11 cellular contexts compared by ENCODE assay signal in genomic region chr20:31612271-31612640, GRCh38. TPM values are rescaled to one million over a fixed set of nuclear protein-coding genes. Genes with fewer than 3 reads are reported as not detected.
A peak's percentile ranks its signal among the peaks of the same experiment; 100 is the strongest.
DNase-seq lines count a peak whose midpoint lies in the region; ATAC-seq and TF ChIP-seq lines count a peak whose summit lies in the region.
"Not testable (repeated sequence)": the region's sequence is repeated elsewhere in the genome, so short reads cannot be mapped to it uniquely, and the experiment has no call there.
"Had no signal": no experiment of that assay in that cellular context is flagged by ENCODE, and none has a peak within 500 bp of the region (broad histone marks: within the 10 kb centered on the region; RNA-seq: fewer than 3 reads in every experiment).

No MANE protein-coding gene starts in this region.

- not testable (repeated sequence) for H3K27ac ChIP-seq in Karpas-422 (ENCODE audit: low read length)
- H3K27ac ChIP-seq in RWPE1 (peak overlapping the region; percentile 52), duodenal mucosa (ENCODE audit: low read depth, low read length) (peak overlapping the region; percentile 42), heart right ventricle (peak overlapping the region in 8 of 10 donors; percentile 4 to 99 (median 48)), mucosa of rectum (ENCODE audit: low read depth in 2 of 2, low read length in 2 of 2) (peak overlapping the region; percentile 78 to 98), stomach (peak overlapping the region; percentile 2 to 96 (median 94))

- CTCF ChIA-PET in Calu3 (lab: Charles Lee), result interaction anchor here (0.7 to 7.9 kb wide), 18 partner anchors 8 to 127 kb away, joined by 3 to 1048 read pairs (median 8); partner anchors contain the start of genes BCL2L1, ID1 and TPX2
- CTCF ChIA-PET in RWPE1 (lab: Yijun Ruan, JAX), result interaction anchor here (0.6 to 7.8 kb wide), 40 partner anchors 8 to 223 kb away, joined by 3 to 656 read pairs (median 7); partner anchors contain the start of genes BCL2L1, DEFB123 and ID1

- not testable (repeated sequence) for ATAC-seq in heart right ventricle

- H3K27me3 Mint-ChIP-seq in Calu3 (ENCODE audit: unreplicated experiment), result not testable (repeated sequence)

- not testable (repeated sequence) for H3K9me2 ChIP-seq in Karpas-422 (replicated peaks; ENCODE audit: insufficient read depth, low read length)

- H3K9me3 Mint-ChIP-seq in Calu3 (ENCODE audit: low read depth, unreplicated experiment), result not testable (repeated sequence)

- H3K4me1 Mint-ChIP-seq in Calu3 (ENCODE audit: low read depth, unreplicated experiment), result peaks cover 36% of the 10 kb centered on the region

- H2AFZ ChIP-seq in Karpas-422 (ENCODE audit: low read length), result not testable (repeated sequence)

- not testable (repeated sequence) for TF ChIP-seq POLR2A in stomach (IDR thresholded peaks at IDR 0.05)

- H3K36me3 ChIP-seq in Karpas-422 (ENCODE audit: insufficient read depth, low read length); duodenal mucosa (ENCODE audit: control insufficient read depth in 1 of 2, insufficient read depth in 2 of 2, low read length in 2 of 2); heart right ventricle; mucosa of rectum (ENCODE audit: control insufficient read depth in 2 of 2, insufficient read depth in 2 of 2, low read length in 2 of 2); stomach: not testable (repeated sequence)

- TF ChIP-seq EP300 in stomach (IDR thresholded peaks at IDR 0.05), result not testable (repeated sequence)

- H3K27me3 ChIP-seq in Karpas-422 (ENCODE audit: low read length); duodenal mucosa (ENCODE audit: control insufficient read depth in 1 of 2, insufficient read depth in 2 of 2, low read length in 2 of 2); mucosa of rectum (ENCODE audit: control insufficient read depth in 2 of 2, insufficient read depth in 2 of 2, low read length in 2 of 2); stomach: not testable (repeated sequence)
- H3K27me3 ChIP-seq in heart right ventricle, result peaks cover 0 to 15% (median 0%) of the 10 kb centered on the region in 7 donors

- not testable (repeated sequence) for H4K20me1 ChIP-seq in Karpas-422 (ENCODE audit: insufficient read depth, low read depth, low read length)

- not testable (repeated sequence) for DNase-seq in Calu3; Karpas-422; RWPE1 (ENCODE audit: low spot score); heart right ventricle; stomach

- intact Hi-C loops in Calu3 (cut with micrococcal nuclease; ENCODE audit: unreplicated experiment), result loop anchor here (1.0 to 5.0 kb wide), 2 partner anchors 52 to 150 kb away; no protein-coding TSS in a partner anchor
- intact Hi-C loops in heart right ventricle (cut with DNase I), result loop anchor here in 8 of 10 donors (2.0 to 5.0 kb wide), 4 partner anchors 43 to 51 kb away; no protein-coding TSS in a partner anchor
- intact Hi-C loops in stomach (cut with DNase I; ENCODE audit: low total_unique reads), result loop anchor here (5.0 kb wide), 1 partner anchor 45 kb away; no protein-coding TSS in a partner anchor

- H3K9ac ChIP-seq in Karpas-422 (ENCODE audit: low read length), result 0 out of 2 replicates have a peak overlapping the region, but pooled peaks have one; percentile 5
- H3K9ac ChIP-seq in duodenal mucosa (ENCODE audit: low read depth in 1 of 2, low read length in 2 of 2), result not testable (repeated sequence)
- H3K9ac ChIP-seq in mucosa of rectum (ENCODE audit: low read depth in 1 of 2, low read length in 2 of 2), result peak overlapping the region in 1 of 2 donors; percentile 30

- peak overlapping the region; percentile 91 for H3K27ac Mint-ChIP-seq in Calu3 (ENCODE audit: unreplicated experiment)

- peak overlapping the region; percentile 62 for H3K4me3 Mint-ChIP-seq in Calu3 (ENCODE audit: low read depth, unreplicated experiment)

- H3K4me1 ChIP-seq in Karpas-422 (ENCODE audit: low read length), result not testable (repeated sequence)
- peaks cover 33 to 45% of the 10 kb centered on the region in 2 donors for H3K4me1 ChIP-seq in duodenal mucosa (ENCODE audit: control insufficient read depth in 1 of 2, insufficient read depth in 2 of 2, low read length in 2 of 2)
- peaks cover 8 to 53% (median 31%) of the 10 kb centered on the region in 9 donors for H3K4me1 ChIP-seq in heart right ventricle
- peaks cover 25 to 41% of the 10 kb centered on the region in 2 donors for H3K4me1 ChIP-seq in mucosa of rectum (ENCODE audit: control insufficient read depth in 2 of 2, insufficient read depth in 2 of 2, low read length in 2 of 2)
- peaks cover 22 to 52% (median 44%) of the 10 kb centered on the region in 4 donors for H3K4me1 ChIP-seq in stomach

- not testable (repeated sequence) for H3K79me2 ChIP-seq in Karpas-422 (ENCODE audit: low read length)

- BruUV-seq in Calu3 (replicated peaks; lab: Mats Ljungman, UMichigan), result not testable (repeated sequence)

- not testable (repeated sequence) for H3K4me3 ChIP-seq in Karpas-422 (ENCODE audit: low read length); duodenal mucosa (ENCODE audit: low read depth in 1 of 2, low read length in 2 of 2); heart right ventricle; mucosa of rectum (ENCODE audit: low read length in 2 of 2); stomach

- POLR2A ChIA-PET in RWPE1 (lab: Yijun Ruan, JAX; ENCODE audit: low non-redundant PET), result interaction anchor here (0.6 to 3.6 kb wide), 10 partner anchors 17 to 59 kb away, joined by 3 to 35 read pairs (median 10); no protein-coding TSS in a partner anchor

- peak overlapping the region; percentile 22 for H3K4me2 ChIP-seq in Karpas-422 (ENCODE audit: low read depth, low read length, poor library complexity, severe bottlenecking)

- not testable (repeated sequence) for TF ChIP-seq CTCF in Calu3 (IDR thresholded peaks at IDR 0.05; ENCODE audit: unreplicated experiment); RWPE1 (conservative IDR thresholded peaks at IDR 0.05; ENCODE audit: low read depth); heart right ventricle (IDR thresholded peaks at IDR 0.05); stomach (IDR thresholded peaks at IDR 0.05)

- H3K36me3 Mint-ChIP-seq in Calu3 (ENCODE audit: insufficient read depth, unreplicated experiment), result peaks cover 53% of the 10 kb centered on the region

- H3K9me3 ChIP-seq in Karpas-422 (ENCODE audit: low read length); duodenal mucosa (ENCODE audit: control insufficient read depth in 1 of 2, low read length in 2 of 2); heart right ventricle; mucosa of rectum (ENCODE audit: control insufficient read depth in 2 of 2, low read length in 2 of 2); stomach: not testable (repeated sequence)

- 88 to 95% methylated on average over 12 of the region's 12 CpGs for WGBS in heart right ventricle, 2 donors
- WGBS in stomach, 5 donors, result 69 to 80% (median 77%) methylated on average over 12 of the region's 12 CpGs

RNA-seq across cellular contexts. Expression of gene ID1, which starts 7.2 kb away (rescaled TPM):
- total RNA-seq in Calu3 (2022) (347 and 431 TPM in 2 replicates), heart right ventricle (100 to 1,000 TPM in 7 of 10 donors, 10 to 100 TPM in 3; 42.8 to 204 (median 109) TPM), stomach (100 to 1,000 TPM; 315 to 475 (median 378) TPM)
- 5.0 TPM in 1 of 2 replicates, not detected in the other for total RNA-seq in Karpas-422 (2014; rRNA removed; shearing (Covaris generic); ENCODE audit: low replicate concordance)
- polyA plus RNA-seq in heart right ventricle (100 to 1,000 TPM; 230 to 551 TPM), stomach (100 to 1,000 TPM; 168 to 585 (median 350) TPM)

RNA-seq across cellular contexts. Expression of gene COX4I2, which starts 25.5 kb away (rescaled TPM):
- total RNA-seq in Calu3 (2022) (not detected in 2 replicates), heart right ventricle (10 to 100 TPM in 3 of 10 donors, 1 to 10 TPM in 7; 3.8 to 20.1 (median 7.5) TPM), stomach (1 to 10 TPM in 2 of 5 donors, not detected in 3; 1.8 to 4.2 TPM)
- not detected in 2 replicates for total RNA-seq in Karpas-422 (2014; rRNA removed; shearing (Covaris generic); ENCODE audit: low replicate concordance)
- polyA plus RNA-seq in heart right ventricle (100 to 1,000 TPM in 1 of 2 donors, 10 to 100 TPM in 1; 30.4 to 103 TPM), stomach (1 to 10 TPM; 1.8 to 6.7 (median 4.8) TPM)
- total RNA-seq: CD4-positive, alpha-beta memory T cell; H9; HT-29; SK-MEL-5 had no signal
- polyA plus RNA-seq: CD4-positive, alpha-beta memory T cell had no signal
